ENCODE assay signal across 19 cellular contexts in genomic region chr1:160794396-160794795, GRCh38. TPM values are rescaled to one million over a fixed set of nuclear protein-coding genes. Genes with fewer than 3 reads are reported as not detected.
DNase-seq lines count a peak whose midpoint lies in the region; ATAC-seq and TF ChIP-seq lines count a peak whose summit lies in the region.
"Had no signal": no experiment of that assay in that cellular context is flagged by ENCODE, and none has a peak within 500 bp of the region (broad histone marks: within the 10 kb centered on the region; RNA-seq: fewer than 3 reads in every experiment).

No MANE protein-coding gene starts in this region.

- H3K4me3 Mint-ChIP-seq in stimulated activated naive CD8-positive, alpha-beta T cell treated with anti-CD3 and anti-CD28 coated beads, Interleukin-15, Interleukin-2, amounts not matched to agents 100 ng/mL and 50 ng/mL, for 24 hours = no peak overlapping the region
- no peak overlapping the region for H3K4me3 Mint-ChIP-seq in immature natural killer cell

- no peaks in the 10 kb centered on the region for H3K36me3 Mint-ChIP-seq in stimulated activated naive CD8-positive, alpha-beta T cell treated with anti-CD3 and anti-CD28 coated beads, Interleukin-15, Interleukin-2, amounts not matched to agents 100 ng/mL and 50 ng/mL, for 24 hours (ENCODE audit: low read depth)
- H3K36me3 Mint-ChIP-seq in immature natural killer cell = no peaks in the 10 kb centered on the region

- H3K27me3 Mint-ChIP-seq in stimulated activated naive CD8-positive, alpha-beta T cell treated with anti-CD3 and anti-CD28 coated beads, Interleukin-15, Interleukin-2, amounts not matched to agents 100 ng/mL and 50 ng/mL, for 24 hours = no peaks in the 10 kb centered on the region
- H3K27me3 Mint-ChIP-seq in immature natural killer cell (ENCODE audit: low read depth in 3 of 3) = peaks cover 0 to 9% (median 5%) of the 10 kb centered on the region in 3 donors

- DNase-seq in stimulated activated naive CD8-positive, alpha-beta T cell treated with anti-CD3 and anti-CD28 coated beads, Interleukin-15, Interleukin-2, amounts not matched to agents 100 U/mL and 50 U/mL, for 24 hours = no peak
- peak; percentile 34 for DNase-seq in MV-4-11 (lab: John Stamatoyannopoulos, UW)
- DNase-seq in immature natural killer cell = no peak
- no peak for DNase-seq in ascending aorta (ENCODE audit: low spot score in 2 of 2)
- no peak for DNase-seq in hypothalamus (lab: John Stamatoyannopoulos, UW)
- DNase-seq in stimulated activated CD4-positive, alpha-beta T cell treated with anti-CD3 and anti-CD28 coated beads, Interleukin-4, amount 100 ng/mL, for 24 hours = no peak
- DNase-seq: ACHN, AML-193, DND-41, KBM-7, NCI-H1092, NCI-H146, NCI-H2081, NCI-H510A treated with DMSO at 0.1 percent for 48 hours, NCI-H82 had no signal

- H3K27ac ChIP-seq in ascending aorta = no peak overlapping the region

- H3K4me1 ChIP-seq in ascending aorta = no peaks in the 10 kb centered on the region
- H3K4me1 ChIP-seq: HAP-1 had no signal

- H3K27ac Mint-ChIP-seq in stimulated activated naive CD8-positive, alpha-beta T cell treated with anti-CD3 and anti-CD28 coated beads, Interleukin-15, Interleukin-2, amounts not matched to agents 100 ng/mL and 50 ng/mL, for 24 hours = peak overlapping the region; percentile 8
- H3K27ac Mint-ChIP-seq in immature natural killer cell = peak overlapping the region in 5 of 6 donors; percentile 14 to 87 (median 68)

- no peaks in the 10 kb centered on the region for H3K9me3 ChIP-seq in ascending aorta
- H3K9me3 ChIP-seq: HAP-1 had no signal

- H3K36me3 ChIP-seq in ascending aorta = no peaks in the 10 kb centered on the region
- H3K36me3 ChIP-seq: HAP-1 had no signal

- ATAC-seq in stimulated activated naive CD8-positive, alpha-beta T cell treated with anti-CD3 and anti-CD28 coated beads, Interleukin-15, Interleukin-2, amounts not matched to agents 100 U/mL and 50 U/mL, for 24 hours = no peak

- H3K27me3 ChIP-seq in ascending aorta = no peaks in the 10 kb centered on the region

- intact Hi-C loops in ascending aorta (cut with DNase I) = no loop called here

- H3K4me1 Mint-ChIP-seq in stimulated activated naive CD8-positive, alpha-beta T cell treated with anti-CD3 and anti-CD28 coated beads, Interleukin-15, Interleukin-2, amounts not matched to agents 100 ng/mL and 50 ng/mL, for 24 hours (ENCODE audit: low read depth) = peaks cover 68% of the 10 kb centered on the region
- H3K4me1 Mint-ChIP-seq in immature natural killer cell = peaks cover 44 to 48% of the 10 kb centered on the region in 2 donors

- no peak for TF ChIP-seq CTCF in ascending aorta (IDR thresholded peaks at IDR 0.05)

- no peaks in the 10 kb centered on the region for H3K9me3 Mint-ChIP-seq in stimulated activated naive CD8-positive, alpha-beta T cell treated with anti-CD3 and anti-CD28 coated beads, Interleukin-15, Interleukin-2, amounts not matched to agents 100 ng/mL and 50 ng/mL, for 24 hours
- H3K9me3 Mint-ChIP-seq in immature natural killer cell = no peaks in the 10 kb centered on the region

- H3K4me3 ChIP-seq in ascending aorta = no peak overlapping the region
- H3K4me3 ChIP-seq: HAP-1 had no signal

RNA-seq across cellular contexts. Expression of gene LY9, which starts 1.6 kb away (rescaled TPM):
- 10 to 100 TPM; 46.1 to 68.2 (median 57.2) TPM for polyA plus RNA-seq in immature natural killer cell
- total RNA-seq in ascending aorta = 0.11 TPM
- total RNA-seq: HT-29, SK-MEL-5 had no signal

RNA-seq across cellular contexts. Expression of gene SLAMF7, which starts 55.3 kb away (rescaled TPM):
- polyA plus RNA-seq in immature natural killer cell = 100 to 1,000 TPM; 316 to 379 (median 359) TPM
- total RNA-seq in ascending aorta = not detected
- total RNA-seq: HT-29 had no signal
